In genomic region chr10:104268691-104269645, GRCh38 we compare ENCODE assay signal across 1 cellular context.
TF ChIP-seq lines count a peak whose summit lies in the region.

Gene GSTO2 (plus strand): TSS chr10:104269184. CDS start chr10:104274916, 5,732 bp downstream.

TF ChIP-seq in HCT116, 20 proteins besides CTCF, POLR2A, EP300 and RAD21 (continued from another document):
- no peak for TF ChIP-seq REST (IDR thresholded peaks at IDR 0.05; ENCODE audit: low read depth)
- no peak for TF ChIP-seq JUND (IDR thresholded peaks at IDR 0.05)
